In genomic region chr1:72284084-72284397, GRCh38 we compare ENCODE assay signal across 9 cellular contexts. TPM values are rescaled to one million over a fixed set of nuclear protein-coding genes. Genes with fewer than 3 reads are reported as not detected.
DNase-seq lines count a peak whose midpoint lies in the region; ATAC-seq and TF ChIP-seq lines count a peak whose summit lies in the region.
"Had no signal": no experiment of that assay in that cellular context is flagged by ENCODE, and none has a peak within 500 bp of the region (broad histone marks: within the 10 kb centered on the region; RNA-seq: fewer than 3 reads in every experiment).

No MANE protein-coding gene starts in this region.

- intact Hi-C loops in left ventricle myocardium inferior (cut with micrococcal nuclease): no loop called here
- intact Hi-C loops in Right ventricle myocardium inferior (cut with DNase I): loop anchor here (10.0 kb wide), 2 partner anchors 159 to 429 kb away; no protein-coding TSS in a partner anchor
- intact Hi-C loops in body of pancreas (cut with DNase I): no loop called here
- intact Hi-C loops in lower lobe of right lung (cut with DNase I): no loop called here
- intact Hi-C loops in vagina (cut with DNase I): no loop called here

- peaks cover 35% of the 10 kb centered on the region for H3K27me3 Mint-ChIP-seq in activated T-cell treated with anti-CD3 and anti-CD28 coated beads, Interleukin-2, amount 50 U/mL, for 24 hours

- DNase-seq in left ventricle myocardium inferior: no peak
- DNase-seq in Right ventricle myocardium inferior (ENCODE audit: missing footprints): no peak
- DNase-seq in body of pancreas: no peak
- no peak for DNase-seq in lower lobe of right lung
- DNase-seq in vagina (ENCODE audit: extremely low spot score in 2 of 2): no peak
- no peak for DNase-seq in activated T-cell treated with anti-CD3 and anti-CD28 coated beads, Interleukin-2, amount 50 U/mL, for 24 hours
- DNase-seq in EL: no peak
- no peak for DNase-seq in AG20443 (ENCODE audit: low spot score)

- peak overlapping the region; percentile 85 for H3K4me3 ChIP-seq in left ventricle myocardium inferior
- peak overlapping the region; percentile 14 to 47 for H3K4me3 ChIP-seq in body of pancreas
- peak overlapping the region; percentile 75 for H3K4me3 ChIP-seq in lower lobe of right lung
- H3K4me3 ChIP-seq in vagina: peak overlapping the region; percentile 67

- no peak overlapping the region for H3K27ac Mint-ChIP-seq in activated T-cell treated with anti-CD3 and anti-CD28 coated beads, Interleukin-2, amount 50 U/mL, for 24 hours

- H3K27me3 ChIP-seq in left ventricle myocardium inferior (ENCODE audit: low read depth) (no peaks in the 10 kb centered on the region), body of pancreas (no peaks in the 10 kb centered on the region), lower lobe of right lung (ENCODE audit: low read depth) (no peaks in the 10 kb centered on the region), vagina (no peaks in the 10 kb centered on the region)

- H3K4me3 Mint-ChIP-seq in activated T-cell treated with anti-CD3 and anti-CD28 coated beads, Interleukin-2, amount 50 U/mL, for 24 hours: no peak overlapping the region

- H3K9me3 ChIP-seq in left ventricle myocardium inferior (replicated peaks): no peaks in the 10 kb centered on the region
- H3K9me3 ChIP-seq in body of pancreas: no peaks in the 10 kb centered on the region
- no peaks in the 10 kb centered on the region for H3K9me3 ChIP-seq in lower lobe of right lung
- H3K9me3 ChIP-seq in vagina: no peaks in the 10 kb centered on the region

- peak overlapping the region; percentile 96 for H3K27ac ChIP-seq in left ventricle myocardium inferior (replicated peaks)
- peak overlapping the region; percentile 53 to 78 (median 73) for H3K27ac ChIP-seq in body of pancreas
- H3K27ac ChIP-seq in lower lobe of right lung: peak overlapping the region; percentile 90
- peak overlapping the region; percentile 89 for H3K27ac ChIP-seq in vagina

- H3K9me3 Mint-ChIP-seq in activated T-cell treated with anti-CD3 and anti-CD28 coated beads, Interleukin-2, amount 50 U/mL, for 24 hours: no peaks in the 10 kb centered on the region

- H3K36me3 ChIP-seq in left ventricle myocardium inferior (no peaks in the 10 kb centered on the region), body of pancreas (replicated peaks in 1 of 2; ENCODE audit: insufficient read depth in 1 of 2, low read depth in 2 of 2) (no peaks in the 10 kb centered on the region), lower lobe of right lung (no peaks in the 10 kb centered on the region), vagina (no peaks in the 10 kb centered on the region)

- H3K4me1 Mint-ChIP-seq in activated T-cell treated with anti-CD3 and anti-CD28 coated beads, Interleukin-2, amount 50 U/mL, for 24 hours (ENCODE audit: low read depth): peaks cover 19% of the 10 kb centered on the region

- no peak for TF ChIP-seq POLR2A in body of pancreas (IDR thresholded peaks at IDR 0.05)
- TF ChIP-seq POLR2A in vagina (IDR thresholded peaks at IDR 0.05): no peak

- ATAC-seq in Right ventricle myocardium inferior: no peak
- ATAC-seq in body of pancreas: peak; percentile 2
- no peak for ATAC-seq in lower lobe of right lung

- WGBS in body of pancreas, 2 donors: 1% methylated on average over 7 of the region's 7 CpGs

- H3K36me3 Mint-ChIP-seq in activated T-cell treated with anti-CD3 and anti-CD28 coated beads, Interleukin-2, amount 50 U/mL, for 24 hours (ENCODE audit: low read depth): no peaks in the 10 kb centered on the region

- TF ChIP-seq CTCF in left ventricle myocardium inferior (IDR thresholded peaks at IDR 0.05; ENCODE audit: borderline replicate concordance): no peak
- no peak for TF ChIP-seq CTCF in body of pancreas (IDR thresholded peaks at IDR 0.05)
- TF ChIP-seq CTCF in lower lobe of right lung (IDR thresholded peaks at IDR 0.05): no peak
- TF ChIP-seq CTCF in vagina (IDR thresholded peaks at IDR 0.05): no peak

- H3K4me1 ChIP-seq in left ventricle myocardium inferior (peaks cover 36% of the 10 kb centered on the region), body of pancreas (peaks cover 10% of the 10 kb centered on the region), lower lobe of right lung (peaks cover 25% of the 10 kb centered on the region), vagina (peaks cover 5% of the 10 kb centered on the region)

RNA-seq across cellular contexts. Expression of gene NEGR1, which starts 1.7 kb away (rescaled TPM):
- total RNA-seq in left ventricle myocardium inferior (9.7 TPM), Right ventricle myocardium inferior (15.2 TPM), body of pancreas (1 to 10 TPM; 6.3 to 9.6 TPM), lower lobe of right lung (18.1 TPM), vagina (19.2 TPM)
- total RNA-seq: activated CD8-positive, alpha-beta memory T cell treated with anti-CD3 and anti-CD28 coated beads for 36 hours had no signal

Comparison
In these comparisons a context has a peak if more than half of its experiments do, and no peak if none do; other contexts are left out.
1. H3K4me3 ChIP-seq: peak in every context shown above with its lines; median percentile 85 in left ventricle myocardium inferior; 75 in lower lobe of right lung; 67 in vagina; 30 in body of pancreas.